In the genomic region with DNA sequence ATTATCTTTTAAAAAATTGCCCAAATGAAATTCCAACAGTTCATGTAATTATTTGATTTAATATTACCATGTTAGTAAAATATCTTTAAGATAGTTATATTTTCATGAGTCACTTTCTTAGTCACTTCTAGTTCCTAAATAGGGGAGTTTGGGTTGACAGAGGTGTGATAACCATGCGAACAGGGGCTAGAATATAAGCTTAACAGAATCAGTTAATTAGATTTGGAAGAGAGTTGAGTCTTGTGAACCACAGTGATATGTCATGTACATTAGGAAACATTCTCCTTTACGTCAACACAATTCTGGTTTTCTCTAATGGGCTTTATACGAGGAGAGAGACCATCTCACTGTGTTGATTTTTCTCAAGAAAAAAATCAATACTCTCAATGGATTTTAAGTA, we compare ENCODE assay signal across 24 cellular contexts.
A peak's percentile ranks its signal among the peaks of the same experiment; 100 is the strongest.
DNase-seq lines count a peak whose midpoint lies in the region; ATAC-seq and TF ChIP-seq lines count a peak whose summit lies in the region.
"Had no signal": no experiment of that assay in that cellular context is flagged by ENCODE, and none has a peak within 500 bp of the region (broad histone marks: within the 10 kb centered on the region; RNA-seq: fewer than 3 reads in every experiment).

No MANE protein-coding gene starts in this region.

- H3K27me3 Mint-ChIP-seq in nephron (ENCODE audit: low read depth), result peaks cover 3% of the 10 kb centered on the region

- BruUV-seq in Panc1 (replicated peaks; lab: Mats Ljungman, UMichigan), result no TSS peak

- no peaks in the 10 kb centered on the region for H3K36me3 Mint-ChIP-seq in nephron (ENCODE audit: low read depth)

- POLR2A ChIA-PET in HEK293 (lab: Yijun Ruan, JAX) (no interaction called here), Panc1 (lab: Charles Lee) (interaction anchor here (0.6 kb wide), 1 partner anchor 687 kb away, joined by 7 read pairs; no protein-coding TSS in a partner anchor)

- H3K27ac ChIP-seq in HEK293 (ENCODE audit: extremely low read depth, low read depth, low read length), result no peak overlapping the region
- H3K27ac ChIP-seq in Panc1 (ENCODE audit: low read length), result peak overlapping the region; percentile 67; the same call in 1 of the 2 replicates
- H3K27ac ChIP-seq: BLaER1 treated with 17β-estradiol and CSF1 and Interleukin-3, amounts not matched to agents 10 nM and 100 nM; RWPE1 had no signal

- no peak overlapping the region for H3K4me3 ChIP-seq in HEK293 (ENCODE audit: low read depth, low read length)
- no peak overlapping the region for H3K4me3 ChIP-seq in Panc1 (ENCODE audit: low read depth in 2 of 2, low read length in 2 of 2)
- H3K4me3 ChIP-seq: A549; BLaER1 treated with 17β-estradiol and CSF1 and Interleukin-3, amounts not matched to agents 10 nM and 100 nM; K562 had no signal

- peaks cover 18% of the 10 kb centered on the region for H3K4me1 Mint-ChIP-seq in nephron

- peak; percentile 21 for DNase-seq in NCI-H2227 treated with DMSO at 0.1 percent for 48 hours (lab: John Stamatoyannopoulos, UW)
- DNase-seq in NCI-H2227 (lab: John Stamatoyannopoulos, UW; ENCODE audit: unreplicated experiment), result no peak
- DNase-seq in Panc1 (ENCODE audit: low read depth, low spot score), result no peak
- no peak for DNase-seq in effector CD4-positive, alpha-beta T cell
- no peak for DNase-seq in NK-92 (lab: John Stamatoyannopoulos, UW; ENCODE audit: unreplicated experiment)
- DNase-seq: AML-193; CD4-positive, alpha-beta T cell; GOT3; HCEC 1CT; NCI-H1105 treated with DMSO at 0.1 percent for 48 hours; NCI-H146; NCI-H1930; NCI-H524; NCI-H748 treated with DMSO at 0.1 percent for 48 hours; SHP77; SW 1271 had no signal

- H3K4me3 Mint-ChIP-seq in nephron, result no peak overlapping the region
- H3K4me3 Mint-ChIP-seq: CD4-positive, alpha-beta T cell; T-helper 1 cell treated with Interleukin-12 subunit alpha and Interleukin-12 subunit beta and Interleukin-4 antibody, amounts not matched to agents 30 μg/mL and 1 μg/mL, for 36 hours had no signal

- intact Hi-C loops in Panc1 (cut with micrococcal nuclease; ENCODE audit: unreplicated experiment), result no loop called here

- H3K4me1 ChIP-seq in HEK293 (ENCODE audit: control insufficient read depth, insufficient read depth, low read length) (0 out of 2 replicates have a peak, but pooled peaks cover 2% of the 10 kb centered on the region), Panc1 (ENCODE audit: control insufficient read depth, insufficient read depth, low read length) (peaks cover 35% of the 10 kb centered on the region)

- H3K27me3 ChIP-seq in Panc1 (ENCODE audit: control insufficient read depth, insufficient read depth, low read length), result no peaks in the 10 kb centered on the region
- H3K27me3 ChIP-seq: BLaER1 treated with 17β-estradiol and CSF1 and Interleukin-3, amounts not matched to agents 10 nM and 100 nM had no signal

- no peaks in the 10 kb centered on the region for H3K9me3 ChIP-seq in HEK293 (ENCODE audit: control insufficient read depth, insufficient read depth, low read depth, low read length)
- H3K9me3 ChIP-seq in Panc1 (ENCODE audit: control insufficient read depth, insufficient read depth, low read depth, low read length), result no peaks in the 10 kb centered on the region
- H3K9me3 ChIP-seq: A549; BLaER1 treated with 17β-estradiol and CSF1 and Interleukin-3, amounts not matched to agents 10 nM and 100 nM had no signal

- no peaks in the 10 kb centered on the region for H3K9me3 Mint-ChIP-seq in nephron
- H3K9me3 Mint-ChIP-seq: CD4-positive, alpha-beta T cell; T-helper 1 cell treated with Interleukin-12 subunit alpha and Interleukin-12 subunit beta and Interleukin-4 antibody, amounts not matched to agents 30 μg/mL and 1 μg/mL, for 36 hours had no signal

- H3K36me3 ChIP-seq in HEK293 (ENCODE audit: control insufficient read depth in 2 of 2, insufficient read depth in 1 of 2, low read length in 2 of 2) (no peaks in the 10 kb centered on the region), Panc1 (ENCODE audit: control insufficient read depth, insufficient read depth, low read length) (no peaks in the 10 kb centered on the region)
- H3K36me3 ChIP-seq: BLaER1 treated with 17β-estradiol and CSF1 and Interleukin-3, amounts not matched to agents 10 nM and 100 nM had no signal

- in situ Hi-C loops in Panc1 (cut with HindIII; ENCODE audit: low pct_unique_long_range_greater_than_20kb, low sequenced_read_pairs), result no loop called here

- H3K27ac Mint-ChIP-seq in nephron, result peak overlapping the region in 2 of 3 experiments; percentile 9 to 63
- H3K27ac Mint-ChIP-seq: CD4-positive, alpha-beta T cell; T-helper 1 cell treated with Interleukin-12 subunit alpha and Interleukin-12 subunit beta and Interleukin-4 antibody, amounts not matched to agents 30 μg/mL and 1 μg/mL, for 36 hours had no signal

- CTCF ChIA-PET in HEK293 (lab: Yijun Ruan, JAX) (interaction anchor here (0.6 to 0.8 kb wide), 2 partner anchors 36 to 468 kb away, joined by 3 to 4 read pairs; no protein-coding TSS in a partner anchor), Panc1 (lab: Charles Lee) (no interaction called here)

- no peak for ATAC-seq in Panc1
- ATAC-seq: HepG2, K562 had no signal

- TF ChIP-seq CTCF in HEK293 (tag by site-specific recombination; IDR thresholded peaks at IDR 0.05), result no peak
- TF ChIP-seq CTCF in Panc1 (IDR thresholded peaks at IDR 0.05), result no peak
- no peak for TF ChIP-seq CTCF in nephron (IDR thresholded peaks at IDR 0.05; ENCODE audit: unreplicated experiment in 3 of 3)

TF ChIP-seq in HEK293, 187 proteins besides CTCF, POLR2A, EP300 and RAD21:
- TF ChIP-seq, protein P1, sequence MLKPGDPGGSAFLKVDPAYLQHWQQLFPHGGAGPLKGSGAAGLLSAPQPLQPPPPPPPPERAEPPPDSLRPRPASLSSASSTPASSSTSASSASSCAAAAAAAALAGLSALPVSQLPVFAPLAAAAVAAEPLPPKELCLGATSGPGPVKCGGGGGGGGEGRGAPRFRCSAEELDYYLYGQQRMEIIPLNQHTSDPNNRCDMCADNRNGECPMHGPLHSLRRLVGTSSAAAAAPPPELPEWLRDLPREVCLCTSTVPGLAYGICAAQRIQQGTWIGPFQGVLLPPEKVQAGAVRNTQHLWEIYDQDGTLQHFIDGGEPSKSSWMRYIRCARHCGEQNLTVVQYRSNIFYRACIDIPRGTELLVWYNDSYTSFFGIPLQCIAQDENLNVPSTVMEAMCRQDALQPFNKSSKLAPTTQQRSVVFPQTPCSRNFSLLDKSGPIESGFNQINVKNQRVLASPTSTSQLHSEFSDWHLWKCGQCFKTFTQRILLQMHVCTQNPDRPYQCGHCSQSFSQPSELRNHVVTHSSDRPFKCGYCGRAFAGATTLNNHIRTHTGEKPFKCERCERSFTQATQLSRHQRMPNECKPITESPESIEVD (tag by site-specific recombination; IDR thresholded peaks at IDR 0.05), result 0 out of 2 replicates have a peak, but pooled peaks have one; percentile 30
- TF ChIP-seq, protein P2, sequence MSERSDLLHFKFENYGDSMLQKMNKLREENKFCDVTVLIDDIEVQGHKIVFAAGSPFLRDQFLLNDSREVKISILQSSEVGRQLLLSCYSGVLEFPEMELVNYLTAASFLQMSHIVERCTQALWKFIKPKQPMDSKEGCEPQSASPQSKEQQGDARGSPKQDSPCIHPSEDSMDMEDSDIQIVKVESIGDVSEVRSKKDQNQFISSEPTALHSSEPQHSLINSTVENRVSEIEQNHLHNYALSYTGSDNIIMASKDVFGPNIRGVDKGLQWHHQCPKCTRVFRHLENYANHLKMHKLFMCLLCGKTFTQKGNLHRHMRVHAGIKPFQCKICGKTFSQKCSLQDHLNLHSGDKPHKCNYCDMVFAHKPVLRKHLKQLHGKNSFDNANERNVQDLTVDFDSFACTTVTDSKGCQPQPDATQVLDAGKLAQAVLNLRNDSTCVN (tag by site-specific recombination; optimal IDR thresholded peaks at IDR 0.05), result no peak
- TF ChIP-seq ZNF394 (tag by site-specific recombination; IDR thresholded peaks at IDR 0.05; ENCODE audit: borderline replicate concordance) (no peak), ZNF426 (tag by site-specific recombination; IDR thresholded peaks at IDR 0.05) (no peak)
- TF ChIP-seq, protein P3, sequence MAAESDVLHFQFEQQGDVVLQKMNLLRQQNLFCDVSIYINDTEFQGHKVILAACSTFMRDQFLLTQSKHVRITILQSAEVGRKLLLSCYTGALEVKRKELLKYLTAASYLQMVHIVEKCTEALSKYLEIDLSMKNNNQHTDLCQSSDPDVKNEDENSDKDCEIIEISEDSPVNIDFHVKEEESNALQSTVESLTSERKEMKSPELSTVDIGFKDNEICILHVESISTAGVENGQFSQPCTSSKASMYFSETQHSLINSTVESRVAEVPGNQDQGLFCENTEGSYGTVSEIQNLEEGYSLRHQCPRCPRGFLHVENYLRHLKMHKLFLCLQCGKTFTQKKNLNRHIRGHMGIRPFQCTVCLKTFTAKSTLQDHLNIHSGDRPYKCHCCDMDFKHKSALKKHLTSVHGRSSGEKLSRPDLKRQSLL (tag by site-specific recombination; IDR thresholded peaks at IDR 0.05), result no peak
